24 cellular contexts compared by ENCODE assay signal in the genomic region with DNA sequence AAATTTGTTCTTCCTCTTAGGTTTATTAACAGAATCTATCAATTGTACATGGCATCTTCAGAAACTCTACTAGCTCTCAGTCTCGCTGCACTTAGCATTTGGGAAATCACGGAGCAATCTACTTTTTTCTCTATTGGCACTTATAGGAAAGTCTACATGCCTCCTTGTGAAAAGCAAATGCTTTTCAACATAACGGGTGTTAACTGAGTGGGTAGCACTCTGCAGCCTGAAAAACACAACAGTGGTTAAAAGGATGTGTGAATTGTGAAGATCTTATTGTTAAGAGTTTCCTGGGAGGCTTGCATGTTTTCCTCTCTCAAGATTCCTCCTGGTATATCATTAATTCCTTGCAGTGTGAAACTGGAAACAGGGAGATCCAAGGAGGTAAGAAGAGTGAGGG.
DNase-seq lines count a peak whose midpoint lies in the region; ATAC-seq, FAIRE-seq and TF ChIP-seq lines count a peak whose summit lies in the region.
"Had no signal": no experiment of that assay in that cellular context is flagged by ENCODE, and none has a peak within 500 bp of the region (broad histone marks: within the 10 kb centered on the region; RNA-seq: fewer than 3 reads in every experiment).

No MANE protein-coding gene starts in this region.

- no peak for DNase-seq in Caco-2
- DNase-seq in K562 (ENCODE audit: extremely low read depth in 1 of 4, low spot score in 3 of 4), result no peak
- no peak for DNase-seq in nephron progenitor cell
- no peak for DNase-seq in NAMALWA (ENCODE audit: low spot score)
- no peak for DNase-seq in CD1c-positive myeloid dendritic cell (ENCODE audit: extremely low spot score)
- DNase-seq: BE2C; CD4-positive, CD25-positive, alpha-beta regulatory T cell; DMS79 treated with DMSO at 0.1 percent for 48 hours; GOT3; IMR-90; Karpas-422; NCI-H1417; NCI-H1694 treated with DMSO at 0.1 percent for 48 hours; NCI-H2107; NCI-H2227 treated with DMSO at 0.1 percent for 48 hours; NCI-H510A treated with DMSO at 0.1 percent for 48 hours; NCI-H748 treated with DMSO at 0.1 percent for 48 hours; NK-92 treated with Interleukin-12 subunit alpha and Interleukin-12 subunit beta, amount 100 ng/mL, for 24 hours; SIG-M5; SK-N-SH had no signal

- no peaks in the 10 kb centered on the region for H3K27me3 ChIP-seq in Caco-2 (replicated peaks; ENCODE audit: control insufficient read depth, insufficient read depth, low read length)
- no peaks in the 10 kb centered on the region for H3K27me3 ChIP-seq in KMS-11 (ENCODE audit: insufficient read depth, low read depth)
- no peaks in the 10 kb centered on the region for H3K27me3 ChIP-seq in K562 (ENCODE audit: control insufficient read depth in 2 of 2, insufficient read depth in 2 of 2, low read length in 2 of 2)
- H3K27me3 ChIP-seq: BE2C had no signal

- H3K36me3 Mint-ChIP-seq in Caco-2 (ENCODE audit: insufficient read depth, unreplicated experiment) (no peaks in the 10 kb centered on the region), nephron progenitor cell (ENCODE audit: low read depth) (peaks cover 18% of the 10 kb centered on the region)
- H3K36me3 Mint-ChIP-seq: CD4-positive, CD25-positive, alpha-beta regulatory T cell had no signal

- H4K20me1 ChIP-seq in KMS-11 (ENCODE audit: insufficient read depth) (no peaks in the 10 kb centered on the region), K562 (replicated peaks; ENCODE audit: control insufficient read depth, insufficient read depth, low read length) (no peaks in the 10 kb centered on the region)

- H3K9ac ChIP-seq in KMS-11 (no peak overlapping the region), K562 (ENCODE audit: insufficient read depth in 1 of 2, low read depth in 2 of 2, low read length in 2 of 2) (no peak overlapping the region)
- H3K9ac ChIP-seq: SK-N-SH had no signal

- WGBS in K562 (ENCODE audit: insufficient coverage, low coverage, missing lambda C conversion rate), result 17% methylated on average over 3 of the region's 3 CpGs

- H3K36me3 ChIP-seq in Caco-2 (ENCODE audit: control insufficient read depth, insufficient read depth, low read length) (no peaks in the 10 kb centered on the region), KMS-11 (ENCODE audit: insufficient read depth) (no peaks in the 10 kb centered on the region), K562 (ENCODE audit: control insufficient read depth, insufficient read depth, low read length) (no peaks in the 10 kb centered on the region)
- H3K36me3 ChIP-seq: BE2C had no signal

- TF ChIP-seq RAD21 in K562 (CRISPR knock-in tag; conservative IDR thresholded peaks at IDR 0.05 in 1 of 2, IDR thresholded peaks at IDR 0.05 in 1 of 2), result no peak

- no peaks in the 10 kb centered on the region for H3K9me3 ChIP-seq in Caco-2
- H3K9me3 ChIP-seq in K562 (replicated peaks; ENCODE audit: control insufficient read depth, insufficient read depth, low read depth, low read length), result no peaks in the 10 kb centered on the region
- H3K9me3 ChIP-seq: BE2C, SK-N-SH had no signal

- H3K27ac ChIP-seq in KMS-11 (no peak overlapping the region), K562 (ENCODE audit: extremely low read depth, low read depth, low read length) (no peak overlapping the region)

- CTCF ChIA-PET in Caco-2 (lab: Charles Lee) (no interaction called here), K562 (lab: Yijun Ruan, JAX; ENCODE audit: low intra/inter-chr PET ratio) (no interaction called here)

- H3K27ac Mint-ChIP-seq in Caco-2 (ENCODE audit: unreplicated experiment) (peak overlapping the region; percentile 67), nephron progenitor cell (peak overlapping the region; percentile 94)
- H3K27ac Mint-ChIP-seq: CD4-positive, CD25-positive, alpha-beta regulatory T cell had no signal

- intact Hi-C loops in Caco-2 (cut with micrococcal nuclease; ENCODE audit: unreplicated experiment), result loop anchor here (5.0 kb wide), 1 partner anchor 52 kb away; no protein-coding TSS in a partner anchor
- intact Hi-C loops in K562 (cut with micrococcal nuclease), result no loop called here

- H3K4me1 ChIP-seq in Caco-2 (peaks cover 8% of the 10 kb centered on the region), KMS-11 (ENCODE audit: low read depth, poor library complexity, severe bottlenecking) (peaks cover 12% of the 10 kb centered on the region), K562 (replicated peaks in 1 of 2; ENCODE audit: control insufficient read depth in 2 of 2, insufficient read depth in 2 of 2, low read length in 2 of 2) (peaks cover 0 to 5% of the 10 kb centered on the region in 2 experiments; a peak in 1 of 5 replicates)

- TF ChIP-seq CTCF in Caco-2 (IDR thresholded peaks at IDR 0.05; ENCODE audit: insufficient read depth in 1 of 2, low read depth in 1 of 2, low read length in 1 of 2, severe bottlenecking in 1 of 2, unreplicated experiment in 1 of 2) (no peak), KMS-11 (conservative IDR thresholded peaks at IDR 0.05; ENCODE audit: low read depth, low read length) (no peak), K562 (IDR thresholded peaks at IDR 0.05 in 2 of 3, conservative IDR thresholded peaks at IDR 0.05 in 1 of 3; ENCODE audit: insufficient read depth in 2 of 3, low read depth in 1 of 3, low read length in 3 of 3) (no peak), nephron progenitor cell (IDR thresholded peaks at IDR 0.05) (no peak)

- in situ Hi-C loops in K562 (cut with MboI), result no loop called here

- H3K4me1 Mint-ChIP-seq in Caco-2 (ENCODE audit: low read depth, unreplicated experiment) (peaks cover 9% of the 10 kb centered on the region), nephron progenitor cell (peaks cover 18% of the 10 kb centered on the region)

- H3K4me3 ChIP-seq in Caco-2 (ENCODE audit: low read depth, low read length) (peak overlapping the region; percentile 29), KMS-11 (IDR thresholded peaks at IDR 0.05; ENCODE audit: insufficient read depth, low read depth, low read length) (no peak overlapping the region), K562 (no peak overlapping the region)

- TF ChIP-seq POLR2A in K562 (conservative IDR thresholded peaks at IDR 0.05), result no peak

- H3K9me3 Mint-ChIP-seq in Caco-2 (ENCODE audit: unreplicated experiment), result no peaks in the 10 kb centered on the region
- peaks cover 31% of the 10 kb centered on the region for H3K9me3 Mint-ChIP-seq in nephron progenitor cell

- no peak for TF ChIP-seq EP300 in K562 (IDR thresholded peaks at IDR 0.05; ENCODE audit: low read length)

- H2AFZ ChIP-seq in KMS-11 (ENCODE audit: low read depth) (no peak overlapping the region), K562 (ENCODE audit: low read depth, low read length) (peak overlapping the region; percentile 75)

- H3K79me2 ChIP-seq in KMS-11 (ENCODE audit: insufficient read depth, low read depth) (no peaks in the 10 kb centered on the region), K562 (ENCODE audit: control insufficient read depth, insufficient read depth, low read length) (no peaks in the 10 kb centered on the region)

- FAIRE-seq in K562 (lab: Jason Lieb, UNC), result no peak

- no peaks in the 10 kb centered on the region for H3K9me1 ChIP-seq in K562 (ENCODE audit: control insufficient read depth, insufficient read depth, low read length)

- POLR2A ChIA-PET in Caco-2 (lab: Charles Lee), result no interaction called here
- POLR2A ChIA-PET in K562 (lab: Yijun Ruan, JAX), result interaction anchor here (1.0 to 1.3 kb wide), 3 partner anchors 8 to 12 kb away, joined by 3 to 6 read pairs (median 3); no protein-coding TSS in a partner anchor

- ATAC-seq in K562 (no peak), HG03280 (IDR thresholded peaks at IDR 0.05; ENCODE audit: unreplicated experiment) (no peak)
- ATAC-seq: HCT116, Panc1 had no signal

- H3K4me3 Mint-ChIP-seq in Caco-2 (ENCODE audit: unreplicated experiment) (peak overlapping the region; percentile 75), nephron progenitor cell (peak overlapping the region; percentile 60)
- H3K4me3 Mint-ChIP-seq: CD4-positive, CD25-positive, alpha-beta regulatory T cell had no signal

- no peaks in the 10 kb centered on the region for H3K27me3 Mint-ChIP-seq in Caco-2 (ENCODE audit: insufficient read depth, unreplicated experiment)
- H3K27me3 Mint-ChIP-seq in nephron progenitor cell (ENCODE audit: low read depth, poor library complexity), result no peaks in the 10 kb centered on the region

- no TSS peak for BruUV-seq in Caco-2 (replicated peaks; lab: Mats Ljungman, UMichigan)
- no TSS peak for BruUV-seq in K562 (replicated peaks; lab: Mats Ljungman, UMichigan)

- peak overlapping the region; percentile 30; the same call in 1 of the 2 replicates for H3K4me2 ChIP-seq in KMS-11
- no peak overlapping the region for H3K4me2 ChIP-seq in K562 (ENCODE audit: insufficient read depth, low read length)
- H3K4me2 ChIP-seq: SK-N-SH had no signal

TF ChIP-seq in K562, 482 proteins besides CTCF, POLR2A, EP300 and RAD21 (continues in another document):
- TF ChIP-seq BCL6 (CRISPR knock-in tag; IDR thresholded peaks at IDR 0.05), result no peak
- no peak for TF ChIP-seq CHCHD3 (CRISPR knock-in tag; IDR thresholded peaks at IDR 0.05)
- TF ChIP-seq SRSF7 (optimal IDR thresholded peaks at IDR 0.05; ENCODE audit: low read depth, low read length), result no peak
- TF ChIP-seq MAFF (IDR thresholded peaks at IDR 0.05; ENCODE audit: low read length), result no peak
- no peak for TF ChIP-seq ZBTB49 (CRISPR knock-in tag; IDR thresholded peaks at IDR 0.05; ENCODE audit: borderline replicate concordance)
- no peak for TF ChIP-seq MEF2A (IDR thresholded peaks at IDR 0.05; ENCODE audit: control insufficient read depth, low read depth, low read length)
